Comparison of ENCODE assay signal across 19 cellular contexts in the genomic region with DNA sequence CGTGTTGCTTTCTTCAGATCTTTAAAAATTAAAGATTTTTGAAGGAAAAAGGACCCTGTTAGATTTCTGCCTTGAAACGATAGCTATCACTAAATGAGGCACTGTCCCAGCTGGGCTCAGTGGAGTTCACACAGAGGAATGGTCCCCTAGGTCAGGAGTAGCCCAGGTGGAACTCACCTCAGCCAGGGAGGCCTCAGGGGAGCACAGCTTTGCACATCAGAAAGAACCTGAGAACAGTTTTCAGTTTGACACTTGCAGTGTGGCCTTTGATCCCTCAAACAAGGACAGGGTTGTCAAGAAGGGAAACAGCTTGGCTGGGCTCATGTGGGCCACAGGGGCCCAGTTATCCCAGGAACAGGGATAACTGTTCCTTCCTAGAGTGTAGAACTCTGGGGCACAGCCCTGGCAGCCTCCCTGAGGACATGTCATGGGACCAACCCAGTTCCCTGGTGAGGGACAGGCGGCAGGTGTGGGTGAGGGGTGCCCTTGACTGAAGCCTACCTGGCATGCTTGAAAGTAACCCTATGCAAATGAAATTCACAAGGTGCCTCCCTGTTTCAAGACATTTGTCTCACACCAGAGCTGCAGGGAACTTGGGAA. TPM values are rescaled to one million over a fixed set of nuclear protein-coding genes. Genes with fewer than 3 reads are reported as not detected.
A peak's percentile ranks its signal among the peaks of the same experiment; 100 is the strongest.
DNase-seq lines count a peak whose midpoint lies in the region; ATAC-seq and TF ChIP-seq lines count a peak whose summit lies in the region.
"Had no signal": no experiment of that assay in that cellular context is flagged by ENCODE, and none has a peak within 500 bp of the region (broad histone marks: within the 10 kb centered on the region; RNA-seq: fewer than 3 reads in every experiment).

No MANE protein-coding gene starts in this region.

- no peak for TF ChIP-seq CTCF in HEK293 (tag by site-specific recombination; IDR thresholded peaks at IDR 0.05)
- no peak for TF ChIP-seq CTCF in upper lobe of right lung (IDR thresholded peaks at IDR 0.05)
- TF ChIP-seq CTCF in coronary artery (IDR thresholded peaks at IDR 0.05): no peak

- H3K4me3 ChIP-seq in HEK293 (ENCODE audit: low read depth, low read length): no peak overlapping the region
- no peak overlapping the region for H3K4me3 ChIP-seq in upper lobe of right lung
- H3K4me3 ChIP-seq in coronary artery: no peak overlapping the region
- H3K4me3 ChIP-seq: BLaER1 had no signal

- intact Hi-C loops in posterior vena cava (cut with DNase I) (loop anchor here in 1 of 2 donors (5.0 kb wide), 1 partner anchor 464 kb away; no protein-coding TSS in a partner anchor), upper lobe of right lung (cut with DNase I) (no loop called here)

- H3K36me3 ChIP-seq in HEK293 (ENCODE audit: control insufficient read depth in 2 of 2, insufficient read depth in 1 of 2, low read length in 2 of 2): no peaks in the 10 kb centered on the region; a peak in 1 of 3 replicates
- H3K36me3 ChIP-seq in upper lobe of right lung: no peaks in the 10 kb centered on the region
- H3K36me3 ChIP-seq: BLaER1 had no signal

- CTCF ChIA-PET in HEK293 (lab: Yijun Ruan, JAX): interaction anchor here (0.5 to 1.3 kb wide), 3 partner anchors 87 to 250 kb away, joined by 3 read pairs; no protein-coding TSS in a partner anchor

- peaks cover 40% of the 10 kb centered on the region for H3K27me3 Mint-ChIP-seq in stimulated activated naive CD8-positive, alpha-beta T cell treated with anti-CD3 and anti-CD28 coated beads, Interleukin-15, amount 100 ng/mL, for 72 hours

- peaks cover 27% of the 10 kb centered on the region for H3K27me3 ChIP-seq in upper lobe of right lung

- H3K9me3 ChIP-seq in HEK293 (ENCODE audit: control insufficient read depth, insufficient read depth, low read depth, low read length) (no peaks in the 10 kb centered on the region; the same call in 1 of the 2 replicates), upper lobe of right lung (no peaks in the 10 kb centered on the region)
- H3K9me3 ChIP-seq: BLaER1, Caco-2 had no signal

- H3K4me3 Mint-ChIP-seq in stimulated activated naive CD8-positive, alpha-beta T cell treated with anti-CD3 and anti-CD28 coated beads, Interleukin-15, amount 100 ng/mL, for 72 hours: no peak overlapping the region
- H3K4me3 Mint-ChIP-seq: B cell; CD4-positive, CD25-positive, alpha-beta regulatory T cell; CD8-positive, alpha-beta T cell had no signal

- no peak overlapping the region for H3K27ac Mint-ChIP-seq in stimulated activated naive CD8-positive, alpha-beta T cell treated with anti-CD3 and anti-CD28 coated beads, Interleukin-15, amount 100 ng/mL, for 72 hours
- H3K27ac Mint-ChIP-seq: B cell; CD4-positive, CD25-positive, alpha-beta regulatory T cell; CD8-positive, alpha-beta T cell had no signal

- ATAC-seq in stimulated activated naive CD8-positive, alpha-beta T cell treated with anti-CD3 and anti-CD28 coated beads, Interleukin-15, Interleukin-2, amounts not matched to agents 100 U/mL and 50 U/mL, for 24 hours: peak; percentile 33
- ATAC-seq in stimulated activated naive CD8-positive, alpha-beta T cell treated with anti-CD3 and anti-CD28 coated beads, Interleukin-15, amount 100 ng/mL, for 72 hours: no peak
- ATAC-seq in upper lobe of right lung: no peak
- ATAC-seq: CD8-positive, alpha-beta T cell had no signal

- H3K4me1 ChIP-seq in HEK293 (ENCODE audit: control insufficient read depth, insufficient read depth, low read length) (peaks cover 14% of the 10 kb centered on the region), upper lobe of right lung (no peaks in the 10 kb centered on the region)
- H3K4me1 ChIP-seq: BLaER1, Caco-2 had no signal

- H3K9me3 Mint-ChIP-seq in stimulated activated naive CD8-positive, alpha-beta T cell treated with anti-CD3 and anti-CD28 coated beads, Interleukin-15, amount 100 ng/mL, for 72 hours: no peaks in the 10 kb centered on the region
- H3K9me3 Mint-ChIP-seq: CD4-positive, CD25-positive, alpha-beta regulatory T cell; CD8-positive, alpha-beta T cell had no signal

- H3K4me1 Mint-ChIP-seq in stimulated activated naive CD8-positive, alpha-beta T cell treated with anti-CD3 and anti-CD28 coated beads, Interleukin-15, amount 100 ng/mL, for 72 hours: no peaks in the 10 kb centered on the region
- H3K4me1 Mint-ChIP-seq: B cell; CD4-positive, CD25-positive, alpha-beta regulatory T cell had no signal

- H3K27ac ChIP-seq in HEK293 (ENCODE audit: extremely low read depth, low read depth, low read length): no peak overlapping the region
- no peak overlapping the region for H3K27ac ChIP-seq in upper lobe of right lung
- no peak overlapping the region for H3K27ac ChIP-seq in coronary artery
- H3K27ac ChIP-seq: BLaER1, C4-2B had no signal

- no peak for DNase-seq in stimulated activated naive CD8-positive, alpha-beta T cell treated with anti-CD3 and anti-CD28 coated beads, Interleukin-15, Interleukin-2, amounts not matched to agents 100 U/mL and 50 U/mL, for 24 hours
- DNase-seq in stimulated activated naive CD8-positive, alpha-beta T cell treated with anti-CD3 and anti-CD28 coated beads, Interleukin-15, amount 100 ng/mL, for 72 hours: no peak
- peak; percentile 59 for DNase-seq in posterior vena cava (ENCODE audit: low spot score)
- DNase-seq in upper lobe of right lung: peak; percentile 57
- DNase-seq in coronary artery (ENCODE audit: low spot score): no peak
- DNase-seq in LoVo (ENCODE audit: low spot score): no peak
- no peak for DNase-seq in activated CD4-positive, CD25-positive, alpha-beta regulatory T cell (lab: John Stamatoyannopoulos, UW)
- DNase-seq: Caco-2; CD4-positive, CD25-positive, alpha-beta regulatory T cell; CD8-positive, alpha-beta T cell; DMS153; DND-41; GOT3; HCEC 1CT had no signal

- POLR2A ChIA-PET in HEK293 (lab: Yijun Ruan, JAX): no interaction called here

TF ChIP-seq in HEK293, 187 proteins besides CTCF, POLR2A, EP300 and RAD21:
- TF ChIP-seq ZNF473 (tag by site-specific recombination; IDR thresholded peaks at IDR 0.05) (no peak), ZNF2 (tag by site-specific recombination; IDR thresholded peaks at IDR 0.05) (no peak), ZBTB20 (tag by site-specific recombination; IDR thresholded peaks at IDR 0.05) (peak; percentile 23; the same call in 1 of the 2 replicates), ZIC2 (tag by site-specific recombination; IDR thresholded peaks at IDR 0.05) (no peak), ZNF211 (tag by site-specific recombination; IDR thresholded peaks at IDR 0.05; ENCODE audit: low read depth) (no peak)
- TF ChIP-seq, protein P1, sequence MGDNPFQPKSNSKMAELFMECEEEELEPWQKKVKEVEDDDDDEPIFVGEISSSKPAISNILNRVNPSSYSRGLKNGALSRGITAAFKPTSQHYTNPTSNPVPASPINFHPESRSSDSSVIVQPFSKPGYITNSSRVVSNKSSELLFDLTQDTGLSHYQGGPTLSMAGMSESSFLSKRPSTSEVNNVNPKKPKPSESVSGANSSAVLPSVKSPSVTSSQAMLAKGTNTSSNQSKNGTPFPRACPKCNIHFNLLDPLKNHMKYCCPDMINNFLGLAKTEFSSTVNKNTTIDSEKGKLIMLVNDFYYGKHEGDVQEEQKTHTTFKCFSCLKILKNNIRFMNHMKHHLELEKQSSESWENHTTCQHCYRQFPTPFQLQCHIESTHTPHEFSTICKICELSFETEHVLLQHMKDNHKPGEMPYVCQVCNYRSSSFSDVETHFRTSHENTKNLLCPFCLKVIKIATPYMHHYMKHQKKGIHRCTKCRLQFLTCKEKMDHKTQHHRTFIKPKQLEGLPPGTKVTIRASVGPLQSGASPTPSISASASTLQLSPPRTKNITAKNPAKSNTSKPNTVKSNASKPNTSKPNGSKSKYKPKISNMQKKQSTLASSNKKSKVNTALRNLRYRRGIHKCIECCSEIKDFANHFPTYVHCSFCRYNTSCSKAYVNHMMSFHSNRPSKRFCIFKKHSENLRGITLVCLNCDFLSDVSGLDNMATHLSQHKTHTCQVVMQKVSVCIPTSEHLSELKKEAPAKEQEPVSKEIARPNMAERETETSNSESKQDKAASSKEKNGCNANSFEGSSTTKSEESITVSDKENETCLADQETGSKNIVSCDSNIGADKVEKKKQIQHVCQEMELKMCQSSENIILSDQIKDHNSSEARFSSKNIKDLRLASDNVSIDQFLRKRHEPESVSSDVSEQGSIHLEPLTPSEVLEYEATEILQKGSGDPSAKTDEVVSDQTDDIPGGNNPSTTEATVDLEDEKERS (tag by site-specific recombination; IDR thresholded peaks at IDR 0.05): no peak

RNA-seq across cellular contexts. Expression of gene CHST8, which starts 59.4 kb away (rescaled TPM):
- total RNA-seq in posterior vena cava (1 to 10 TPM in 1 of 2 donors, under 1 TPM in 1; 0.97 to 1.3 TPM), upper lobe of right lung (0.64 TPM)
- total RNA-seq: A172; B cell; Caco-2; CD8-positive, alpha-beta T cell had no signal

Comparison
In these comparisons a context has a peak if more than half of its experiments do, and no peak if none do; other contexts are left out.
1. DNase-seq: peak in posterior vena cava (single experiment) and upper lobe of right lung (single experiment); none in stimulated activated naive CD8-positive, alpha-beta T cell treated with anti-CD3 and anti-CD28 coated beads, Interleukin-15, Interleukin-2, amounts not matched to agents 100 U/mL and 50 U/mL, for 24 hours (single experiment), stimulated activated naive CD8-positive, alpha-beta T cell treated with anti-CD3 and anti-CD28 coated beads, Interleukin-15, amount 100 ng/mL, for 72 hours (0 of 2), coronary artery (single experiment), LoVo (single experiment) and activated CD4-positive, CD25-positive, alpha-beta regulatory T cell (0 of 4).